ENCODE assay signal across 1 cellular context in the genomic region with DNA sequence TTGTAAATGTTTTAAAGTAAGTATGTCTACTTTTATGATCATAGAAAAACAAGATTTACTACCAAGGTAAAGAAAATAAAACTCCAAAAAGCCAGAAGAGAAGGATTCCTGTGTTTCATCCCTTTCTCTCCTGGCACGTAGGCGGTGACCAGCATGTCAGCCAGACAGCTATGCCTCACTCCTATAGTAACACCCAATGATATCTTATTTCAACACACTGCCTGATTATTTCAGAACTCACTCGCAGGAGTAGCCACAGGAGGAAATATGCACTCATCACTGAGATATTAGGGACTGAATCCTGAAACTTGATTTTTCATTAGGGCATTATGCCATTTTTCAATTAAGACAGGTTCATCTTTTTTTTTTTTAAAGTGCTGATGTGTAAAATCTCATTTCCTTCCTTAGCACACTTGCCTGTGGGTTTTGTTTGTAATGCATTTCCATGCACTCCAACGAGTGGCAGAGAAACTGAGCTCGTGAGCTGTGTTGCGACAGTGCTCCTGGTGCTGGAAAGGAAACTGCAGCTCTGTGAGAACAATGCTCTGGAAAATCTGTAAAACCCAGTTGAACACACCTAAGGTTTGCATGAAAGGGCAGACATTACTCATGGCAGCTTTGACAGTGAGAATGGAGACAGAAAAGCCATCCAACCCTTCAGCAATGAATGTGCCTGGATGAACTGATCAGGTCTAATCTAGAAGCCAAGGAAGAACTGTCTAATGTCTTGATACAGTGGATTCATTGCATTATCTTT.
TF ChIP-seq lines count a peak whose summit lies in the region.

No MANE protein-coding gene starts in this region.

TF ChIP-seq in endothelial cell of umbilical vein, 7 proteins besides CTCF, POLR2A, EP300 and RAD21:
- TF ChIP-seq MYC (IDR thresholded peaks at IDR 0.05; ENCODE audit: low read depth, low read length), result no peak
TF ChIP-seq in endothelial cell of umbilical vein: peak in this region for 0.
